In the genomic region with DNA sequence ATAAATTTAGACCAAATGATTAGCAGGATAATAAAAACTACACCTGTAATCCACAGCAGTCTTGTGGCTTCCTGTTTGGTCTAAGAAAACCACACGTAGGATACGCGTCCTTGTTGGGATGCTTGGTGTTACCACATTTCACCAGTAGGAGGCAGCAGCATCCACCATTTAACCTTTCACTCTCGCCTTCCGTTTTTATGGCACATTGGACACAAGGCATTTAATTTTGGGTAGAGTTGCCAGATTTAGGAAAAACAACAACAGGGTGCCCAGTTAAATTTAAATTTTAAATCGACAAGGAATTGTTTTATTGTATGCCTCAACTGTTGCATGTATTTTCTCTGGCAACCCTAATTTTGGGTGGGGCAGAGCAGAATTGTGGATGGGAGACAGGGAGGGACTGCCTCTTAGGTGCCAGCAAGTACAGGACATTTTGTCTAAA, we compare ENCODE assay signal across 8 cellular contexts. TPM values are rescaled to one million over a fixed set of nuclear protein-coding genes. Genes with fewer than 3 reads are reported as not detected.
DNase-seq lines count a peak whose midpoint lies in the region; ATAC-seq lines count a peak whose summit lies in the region.

No MANE protein-coding gene starts in this region.

- peak overlapping the region; percentile 19 for H3K4me2 ChIP-seq in skeletal muscle satellite cell (ENCODE audit: low read length)

- no peaks in the 10 kb centered on the region for H3K9me3 ChIP-seq in skeletal muscle satellite cell (replicated peaks; ENCODE audit: low read length)

- ATAC-seq in HG02870 (IDR thresholded peaks at IDR 0.05; ENCODE audit: unreplicated experiment): no peak

- DNase-seq in Daoy (ENCODE audit: low read depth): peak; percentile 81
- peak; percentile 50 for DNase-seq in HCEC 1CT
- DNase-seq in NCI-H1105 (lab: John Stamatoyannopoulos, UW): peak; percentile 59
- peak; percentile 27 to 72 (median 49) for DNase-seq in T-helper 1 cell
- DNase-seq in anterior cingulate cortex (lab: John Stamatoyannopoulos, UW): peak in 50 of 58 donors; percentile 3 to 77 (median 34)
- DNase-seq in hepatic stellate cell (ENCODE audit: low spot score): peak; percentile 30

- no peak overlapping the region for H3K9ac ChIP-seq in skeletal muscle satellite cell (ENCODE audit: low read depth, low read length)

- no peaks in the 10 kb centered on the region for H3K36me3 ChIP-seq in skeletal muscle satellite cell (ENCODE audit: insufficient read depth, low read length)

- H3K4me1 ChIP-seq in skeletal muscle satellite cell (ENCODE audit: control insufficient read depth, insufficient read depth, low read length): no peaks in the 10 kb centered on the region

- no peak overlapping the region for H3K4me3 ChIP-seq in skeletal muscle satellite cell (ENCODE audit: low read length)

- no peaks in the 10 kb centered on the region for H3K27me3 ChIP-seq in skeletal muscle satellite cell (ENCODE audit: control insufficient read depth, insufficient read depth, low read length)

RNA-seq across cellular contexts. Expression of a gene that starts 6.3 kb away (rescaled TPM):
- not detected in 2 replicates for total RNA-seq in Daoy (2014; rRNA removed; shearing (Covaris generic))
- total RNA-seq in skeletal muscle satellite cell (2012; rRNA removed): not detected in 2 replicates

RNA-seq across cellular contexts. Expression of a gene that starts 47.9 kb away (rescaled TPM):
- not detected in 2 replicates for total RNA-seq in Daoy (2014; rRNA removed; shearing (Covaris generic))
- not detected in 2 replicates for total RNA-seq in skeletal muscle satellite cell (2012; rRNA removed)

RNA-seq across cellular contexts. Expression of a gene that starts 50.8 kb away (rescaled TPM):
- 5.6 and 9.2 TPM in 2 replicates for total RNA-seq in Daoy (2014; rRNA removed; shearing (Covaris generic))
- total RNA-seq in skeletal muscle satellite cell (2012; rRNA removed): 4.3 and 6.1 TPM in 2 replicates

RNA-seq across cellular contexts. Expression of a gene that starts 50.8 kb away (rescaled TPM):
- total RNA-seq in Daoy (2014; rRNA removed; shearing (Covaris generic)): not detected in 2 replicates
- under 0.01 TPM in 1 of 2 replicates, not detected in the other for total RNA-seq in skeletal muscle satellite cell (2012; rRNA removed)

Comparison
In these comparisons a context has a peak if more than half of its experiments do, and no peak if none do; other contexts are left out.
1. DNase-seq: peak in every context shown above with its lines; median percentile 81 in Daoy; 59 in NCI-H1105; 50 in HCEC 1CT; 49 in T-helper 1 cell; 34 in anterior cingulate cortex; 30 in hepatic stellate cell.